19 cellular contexts compared by ENCODE assay signal in the genomic region with DNA sequence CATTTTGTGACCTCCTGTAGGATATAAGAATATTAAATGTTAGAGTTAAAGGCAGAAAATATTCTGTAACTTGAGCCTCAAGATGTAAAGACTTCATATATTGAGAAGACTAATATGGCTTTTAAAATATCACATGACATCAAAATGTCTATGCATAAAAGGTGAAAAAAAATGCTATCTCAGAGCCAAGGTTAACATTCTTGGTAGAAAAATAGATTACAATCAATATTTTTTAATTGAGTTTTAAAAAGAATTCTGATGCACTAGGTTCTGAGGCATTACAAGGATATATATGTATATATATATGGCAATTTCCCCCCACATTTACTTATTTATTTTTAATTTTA. TPM values are rescaled to one million over a fixed set of nuclear protein-coding genes. Genes with fewer than 3 reads are reported as not detected.
DNase-seq lines count a peak whose midpoint lies in the region; ATAC-seq and TF ChIP-seq lines count a peak whose summit lies in the region.
"Had no signal": no experiment of that assay in that cellular context is flagged by ENCODE, and none has a peak within 500 bp of the region (broad histone marks: within the 10 kb centered on the region; RNA-seq: fewer than 3 reads in every experiment).

No MANE protein-coding gene starts in this region.

- TF ChIP-seq EP300 in gastroesophageal sphincter (IDR thresholded peaks at IDR 0.05), result no peak

- no peak overlapping the region for H3K27ac ChIP-seq in HCT116 (ENCODE audit: low read depth, low read length)
- no peak overlapping the region for H3K27ac ChIP-seq in Panc1 (ENCODE audit: low read length)
- peak overlapping the region in 3 of 4 donors; percentile 54 to 90 (median 62) for H3K27ac ChIP-seq in gastroesophageal sphincter
- H3K27ac ChIP-seq in stomach smooth muscle (ENCODE audit: low read length), result peak overlapping the region; percentile 46
- no peak overlapping the region for H3K27ac ChIP-seq in CD4-positive, alpha-beta memory T cell (ENCODE audit: low read depth, low read length)
- H3K27ac ChIP-seq in testis, result no peak overlapping the region
- H3K27ac ChIP-seq: gastrocnemius medialis, pancreas had no signal

- POLR2A ChIA-PET in HCT116 (lab: Charles Lee), result no interaction called here
- POLR2A ChIA-PET in Panc1 (lab: Charles Lee), result no interaction called here
- POLR2A ChIA-PET in CD4-positive, alpha-beta memory T cell (lab: Charles Lee; ENCODE audit: partially characterized antibody), result no interaction called here

- H3K4me1 Mint-ChIP-seq in CD4-positive, alpha-beta memory T cell, result peaks cover 0 to 3% (median 0%) of the 10 kb centered on the region in 4 donors
- H3K4me1 Mint-ChIP-seq: immature natural killer cell had no signal

- H3K9ac ChIP-seq in HCT116 (ENCODE audit: low read length) (no peak overlapping the region), stomach smooth muscle (ENCODE audit: low read length in 2 of 2) (no peak overlapping the region)

- BruUV-seq in HCT116 (replicated peaks; lab: Mats Ljungman, UMichigan) (no TSS peak), Panc1 (replicated peaks; lab: Mats Ljungman, UMichigan) (no TSS peak)

- peak overlapping the region; percentile 71 for H2AFZ ChIP-seq in HCT116 (ENCODE audit: low read depth, low read length, poor library complexity, severe bottlenecking)

- DNase-seq in HCT116 (ENCODE audit: low read depth, low spot score) (no peak), Panc1 (ENCODE audit: low read depth, low spot score) (no peak), testis (no peak)
- no peak for DNase-seq in activated CD8-positive, alpha-beta memory T cell treated with anti-CD3 and anti-CD28 coated beads, Interleukin-2, amount 50 U/mL, for 4 hours
- no peak for DNase-seq in CD4-positive, alpha-beta memory T cell
- DNase-seq in stimulated activated CD4-positive, alpha-beta T cell treated with anti-CD3 and anti-CD28 coated beads, Interleukin-4, amount 100 ng/mL, for 24 hours, result no peak
- DNase-seq: activated effector memory CD4-positive, alpha-beta T cell treated with Interleukin-2 at 50 U/mL for 16 hours; gastrocnemius medialis; hippocampal formation; SHP77 treated with DMSO at 0.1 percent for 48 hours had no signal

- intact Hi-C loops in HCT116 (cut with micrococcal nuclease) (loop anchor here (1.0 kb wide), 1 partner anchor 48 kb away; no protein-coding TSS in a partner anchor), Panc1 (cut with micrococcal nuclease; ENCODE audit: unreplicated experiment) (loop anchor here (1.0 kb wide), 1 partner anchor 48 kb away; no protein-coding TSS in a partner anchor), testis (cut with DNase I; ENCODE audit: low total_unique reads) (no loop called here)
- intact Hi-C loops in CD4-positive, alpha-beta memory T cell (cut with micrococcal nuclease), result loop anchor here (1.0 kb wide), 1 partner anchor 48 kb away; no protein-coding TSS in a partner anchor

- ATAC-seq in HCT116 (no peak), Panc1 (no peak), gastroesophageal sphincter (no peak)
- ATAC-seq: activated CD4-positive, CD25-positive, alpha-beta regulatory T cell treated with anti-CD3 and anti-CD28 coated beads, Interleukin-2, amount 50 U/mL, for 24 hours; stimulated activated naive CD8-positive, alpha-beta T cell treated with anti-CD3 and anti-CD28 coated beads, Interleukin-15, amount 100 ng/mL, for 72 hours had no signal

- no peaks in the 10 kb centered on the region for H4K20me1 ChIP-seq in HCT116 (ENCODE audit: insufficient read depth)

- TF ChIP-seq CTCF in HCT116 (IDR thresholded peaks at IDR 0.05 in 2 of 3, conservative IDR thresholded peaks at IDR 0.05 in 1 of 3; ENCODE audit: borderline replicate concordance in 1 of 3, insufficient read depth in 1 of 3, low read depth in 2 of 3, low read length in 2 of 3) (no peak), Panc1 (IDR thresholded peaks at IDR 0.05) (0 out of 2 replicates have a peak, but pooled peaks have one; percentile 33), gastroesophageal sphincter (IDR thresholded peaks at IDR 0.05) (no peak), testis (IDR thresholded peaks at IDR 0.05) (peak in 1 of 3 experiments; percentile 1)

- H3K4me3 Mint-ChIP-seq in CD4-positive, alpha-beta memory T cell, result no peak overlapping the region
- H3K4me3 Mint-ChIP-seq: activated CD4-positive, alpha-beta memory T cell treated with anti-CD3 and anti-CD28 coated beads for 36 hours; immature natural killer cell; naive thymus-derived CD8-positive, alpha-beta T cell; stimulated activated naive CD8-positive, alpha-beta T cell treated with anti-CD3 and anti-CD28 coated beads, Interleukin-15, amount 100 ng/mL, for 72 hours; type B pancreatic cell had no signal

- H3K4me1 ChIP-seq in HCT116 (ENCODE audit: control insufficient read depth in 1 of 2, insufficient read depth in 2 of 2, low read length in 2 of 2), result peaks cover 0 to 7% of the 10 kb centered on the region in 2 experiments; a peak in 1 of 4 replicates
- no peaks in the 10 kb centered on the region; the same call in 1 of the 2 replicates for H3K4me1 ChIP-seq in Panc1 (ENCODE audit: control insufficient read depth, insufficient read depth, low read length)
- H3K4me1 ChIP-seq in gastroesophageal sphincter, result peaks cover 12 to 47% (median 14%) of the 10 kb centered on the region in 3 donors
- peaks cover 11% of the 10 kb centered on the region for H3K4me1 ChIP-seq in stomach smooth muscle (ENCODE audit: control insufficient read depth, insufficient read depth, low read length)
- no peaks in the 10 kb centered on the region for H3K4me1 ChIP-seq in CD4-positive, alpha-beta memory T cell (ENCODE audit: insufficient read depth, low read length)
- no peaks in the 10 kb centered on the region for H3K4me1 ChIP-seq in testis
- H3K4me1 ChIP-seq: pancreas had no signal

- CTCF ChIA-PET in HCT116 (lab: Charles Lee), result no interaction called here
- CTCF ChIA-PET in Panc1 (lab: Charles Lee), result no interaction called here
- CTCF ChIA-PET in CD4-positive, alpha-beta memory T cell (lab: Charles Lee; ENCODE audit: partially characterized antibody), result interaction anchor here (0.9 to 2.9 kb wide), 3 partner anchors 11 to 56 kb away, joined by 3 to 22 read pairs (median 3); a partner anchor contains a TSS

- H3K36me3 ChIP-seq in HCT116 (ENCODE audit: control insufficient read depth in 1 of 2, insufficient read depth in 2 of 2, low read length in 2 of 2), result no peaks in the 10 kb centered on the region
- no peaks in the 10 kb centered on the region for H3K36me3 ChIP-seq in Panc1 (ENCODE audit: control insufficient read depth, insufficient read depth, low read length)
- no peaks in the 10 kb centered on the region for H3K36me3 ChIP-seq in gastroesophageal sphincter
- no peaks in the 10 kb centered on the region for H3K36me3 ChIP-seq in stomach smooth muscle (ENCODE audit: control insufficient read depth in 2 of 2, insufficient read depth in 2 of 2, low read length in 2 of 2)
- H3K36me3 ChIP-seq in CD4-positive, alpha-beta memory T cell (ENCODE audit: insufficient read depth, low read length), result no peaks in the 10 kb centered on the region
- H3K36me3 ChIP-seq in testis (ENCODE audit: low read depth, missing control alignments), result no peaks in the 10 kb centered on the region
- H3K36me3 ChIP-seq: gastrocnemius medialis, pancreas had no signal

- H3K9me3 ChIP-seq in HCT116 (ENCODE audit: control insufficient read depth in 1 of 2, insufficient read depth in 1 of 2, low read depth in 1 of 2, low read length in 2 of 2), result no peaks in the 10 kb centered on the region
- no peaks in the 10 kb centered on the region for H3K9me3 ChIP-seq in Panc1 (ENCODE audit: control insufficient read depth, insufficient read depth, low read depth, low read length)
- H3K9me3 ChIP-seq in gastroesophageal sphincter, result no peaks in the 10 kb centered on the region
- no peaks in the 10 kb centered on the region for H3K9me3 ChIP-seq in stomach smooth muscle (ENCODE audit: control insufficient read depth in 2 of 2, low read length in 2 of 2)
- no peaks in the 10 kb centered on the region for H3K9me3 ChIP-seq in CD4-positive, alpha-beta memory T cell (ENCODE audit: control insufficient read depth in 1 of 2, low read length in 2 of 2)
- H3K9me3 ChIP-seq in testis, result no peaks in the 10 kb centered on the region
- H3K9me3 ChIP-seq: gastrocnemius medialis, pancreas had no signal

- no peaks in the 10 kb centered on the region for H3K9me2 ChIP-seq in HCT116 (ENCODE audit: insufficient read depth)

- H3K4me2 ChIP-seq in HCT116 (ENCODE audit: low read length), result 0 out of 2 replicates have a peak overlapping the region, but pooled peaks have one; percentile 22

- in situ Hi-C loops in Panc1 (cut with HindIII; ENCODE audit: low pct_unique_long_range_greater_than_20kb, low sequenced_read_pairs), result no loop called here

- H3K27me3 ChIP-seq in HCT116 (ENCODE audit: insufficient read depth, low read length) (no peaks in the 10 kb centered on the region), Panc1 (ENCODE audit: control insufficient read depth, insufficient read depth, low read length) (no peaks in the 10 kb centered on the region), gastroesophageal sphincter (no peaks in the 10 kb centered on the region), stomach smooth muscle (ENCODE audit: control insufficient read depth in 1 of 2, insufficient read depth in 2 of 2, low read length in 2 of 2) (no peaks in the 10 kb centered on the region), testis (no peaks in the 10 kb centered on the region)
- H3K27me3 ChIP-seq in CD4-positive, alpha-beta memory T cell (ENCODE audit: insufficient read depth, low read length), result no peaks in the 10 kb centered on the region
- H3K27me3 ChIP-seq: gastrocnemius medialis, pancreas had no signal

- no peak overlapping the region for H3K4me3 ChIP-seq in HCT116 (replicated peaks in 1 of 2; ENCODE audit: low read depth in 1 of 2, low read length in 2 of 2)
- H3K4me3 ChIP-seq in Panc1 (ENCODE audit: low read depth in 2 of 2, low read length in 2 of 2), result no peak overlapping the region
- no peak overlapping the region for H3K4me3 ChIP-seq in gastroesophageal sphincter
- H3K4me3 ChIP-seq in stomach smooth muscle (ENCODE audit: low read length in 2 of 2), result no peak overlapping the region
- no peak overlapping the region for H3K4me3 ChIP-seq in CD4-positive, alpha-beta memory T cell (ENCODE audit: low read length in 2 of 2)
- no peak overlapping the region for H3K4me3 ChIP-seq in testis
- H3K4me3 ChIP-seq: gastrocnemius medialis, pancreas had no signal

- TF ChIP-seq POLR2A in HCT116 (IDR thresholded peaks at IDR 0.05; ENCODE audit: borderline replicate concordance, extremely low read depth, insufficient read depth, insufficient read length) (no peak), gastroesophageal sphincter (IDR thresholded peaks at IDR 0.05) (no peak), testis (IDR thresholded peaks at IDR 0.05) (no peak)

- H3K79me2 ChIP-seq in HCT116 (ENCODE audit: insufficient read depth, low read length), result no peaks in the 10 kb centered on the region

- TF ChIP-seq RAD21 in HCT116 (IDR thresholded peaks at IDR 0.05; ENCODE audit: low read depth), result no peak

- H3K27ac Mint-ChIP-seq in CD4-positive, alpha-beta memory T cell, result no peak overlapping the region
- H3K27ac Mint-ChIP-seq: activated CD4-positive, alpha-beta memory T cell treated with anti-CD3 and anti-CD28 coated beads for 36 hours; immature natural killer cell; naive thymus-derived CD8-positive, alpha-beta T cell; stimulated activated naive CD8-positive, alpha-beta T cell treated with anti-CD3 and anti-CD28 coated beads, Interleukin-15, amount 100 ng/mL, for 72 hours; type B pancreatic cell had no signal

- RAD21 ChIA-PET in HCT116 (lab: Charles Lee; ENCODE audit: low non-redundant PET in 1 of 2, low total read pairs in 2 of 2, uncharacterized antibody in 2 of 2, unreplicated experiment in 2 of 2), result no interaction called here

- no peaks in the 10 kb centered on the region for H3K36me3 Mint-ChIP-seq in CD4-positive, alpha-beta memory T cell
- H3K36me3 Mint-ChIP-seq: activated CD4-positive, alpha-beta memory T cell treated with anti-CD3 and anti-CD28 coated beads for 36 hours; immature natural killer cell; naive thymus-derived CD8-positive, alpha-beta T cell; type B pancreatic cell had no signal

- H3K27me3 Mint-ChIP-seq in CD4-positive, alpha-beta memory T cell, result peaks cover 9 to 10% of the 10 kb centered on the region in 2 donors

- H3K9me3 Mint-ChIP-seq in CD4-positive, alpha-beta memory T cell, result no peaks in the 10 kb centered on the region
- H3K9me3 Mint-ChIP-seq: activated CD4-positive, alpha-beta memory T cell treated with anti-CD3 and anti-CD28 coated beads for 36 hours; immature natural killer cell; naive thymus-derived CD8-positive, alpha-beta T cell; stimulated activated naive CD8-positive, alpha-beta T cell treated with anti-CD3 and anti-CD28 coated beads, Interleukin-15, amount 100 ng/mL, for 72 hours; type B pancreatic cell had no signal

RNA-seq across cellular contexts. Expression of a gene that starts 46.2 kb away (rescaled TPM):
- total RNA-seq in HCT116 (2021; ENCODE audit: unreplicated experiment) (11.7 TPM), Panc1 (2021; ENCODE audit: unreplicated experiment) (25.5 TPM), gastroesophageal sphincter (100 to 1,000 TPM in 1 of 4 donors, 10 to 100 TPM in 3; 45.5 to 107 (median 78.1) TPM), testis (1 to 10 TPM; 5.6 to 6.0 TPM)
- 3.0 and 4.2 TPM in 2 replicates for polyA plus RNA-seq in HCT116 (2012)
- 11.0 TPM for polyA plus RNA-seq in Panc1 (2012; ENCODE audit: insufficient read length)
- total RNA-seq in CD4-positive, alpha-beta memory T cell, result 1 to 10 TPM; 1.4 to 1.6 TPM
- 1 to 10 TPM; 1.3 TPM for polyA plus RNA-seq in CD4-positive, alpha-beta memory T cell
- 11.8 TPM for polyA plus RNA-seq in testis (ENCODE audit: insufficient read depth, low read depth, low replicate concordance)

RNA-seq across cellular contexts. Expression of a gene that starts 49.2 kb away (rescaled TPM):
- total RNA-seq in HCT116 (2021; ENCODE audit: unreplicated experiment), result 44.0 TPM
- polyA plus RNA-seq in HCT116 (2012), result 12.0 and 18.2 TPM in 2 replicates
- total RNA-seq in Panc1 (2021; ENCODE audit: unreplicated experiment), result 30.7 TPM
- polyA plus RNA-seq in Panc1 (2012; ENCODE audit: insufficient read length), result 8.0 TPM
- 10 to 100 TPM in 1 of 4 donors, 1 to 10 TPM in 3; 8.1 to 11.2 (median 9.0) TPM for total RNA-seq in gastroesophageal sphincter
- total RNA-seq in CD4-positive, alpha-beta memory T cell, result 10 to 100 TPM; 12.0 to 12.8 TPM
- 1 to 10 TPM; 8.3 to 8.8 TPM for polyA plus RNA-seq in CD4-positive, alpha-beta memory T cell
- 10 to 100 TPM; 11.1 to 13.2 TPM for total RNA-seq in testis
- polyA plus RNA-seq in testis (ENCODE audit: insufficient read depth, low read depth, low replicate concordance), result 11.0 TPM

Comparison
In these comparisons a context has a peak if more than half of its experiments do, and no peak if none do; other contexts are left out.
1. H3K27ac ChIP-seq: peak in gastroesophageal sphincter (3 of 4) and stomach smooth muscle (single experiment); none in HCT116 (single experiment), Panc1 (single experiment), CD4-positive, alpha-beta memory T cell (single experiment) and testis (0 of 2).